Comparison of ENCODE assay signal across 22 cellular contexts in genomic region chr5:102547659-102548058, GRCh38. TPM values are rescaled to one million over a fixed set of nuclear protein-coding genes. Genes with fewer than 3 reads are reported as not detected.
"Had no signal": no experiment of that assay in that cellular context is flagged by ENCODE, and none has a peak within 500 bp of the region (broad histone marks: within the 10 kb centered on the region; RNA-seq: fewer than 3 reads in every experiment).

No MANE protein-coding gene starts in this region.

- H3K36me3 ChIP-seq: upper lobe of left lung had no signal

- H3K27ac ChIP-seq: coronary artery, epithelial cell of prostate, foreskin keratinocyte, upper lobe of left lung had no signal

- ATAC-seq: foreskin keratinocyte, mucosa of descending colon, T-cell had no signal

- H3K27me3 ChIP-seq: foreskin keratinocyte, upper lobe of left lung had no signal

- H3K4me3 ChIP-seq: coronary artery, mucosa of descending colon, upper lobe of left lung had no signal

- H3K4me1 ChIP-seq: foreskin keratinocyte, upper lobe of left lung had no signal

- H3K9me3 ChIP-seq: mucosa of descending colon, upper lobe of left lung had no signal

- DNase-seq: activated naive CD4-positive, alpha-beta T cell treated with Interleukin-2 at 50 U/mL for 16 hours; activated naive CD8-positive, alpha-beta T cell treated with anti-CD3 and anti-CD28 coated beads for 36 hours; activated T-cell treated with anti-CD3 and anti-CD28 coated beads, Interleukin-2, amount 50 U/mL, for 24 hours; amniotic stem cell; cerebellar nuclear complex; foreskin keratinocyte; glutamatergic neuron; mesendoderm; mucosa of descending colon; nucleus accumbens; retina; stimulated activated CD4-positive, alpha-beta T cell treated with anti-CD3 and anti-CD28 coated beads, Interleukin-4, amount 100 ng/mL, for 24 hours; stimulated activated naive CD4-positive, alpha-beta T cell treated with Interleukin-2 at 50 U/mL for 16 hours; T-cell; upper lobe of left lung had no signal

RNA-seq across cellular contexts. Expression of gene SLCO6A1, which starts 48.9 kb away (rescaled TPM):
- total RNA-seq: activated naive CD8-positive, alpha-beta T cell treated with anti-CD3 and anti-CD28 coated beads for 36 hours; bronchial epithelial cell; fibroblast of lung; foreskin keratinocyte; lower leg skin; mucosa of descending colon; subcutaneous adipose tissue; T-cell; upper lobe of left lung had no signal
- polyA plus RNA-seq: fibroblast of lung, foreskin keratinocyte, neural cell had no signal
